1 cellular context compared by ENCODE assay signal in genomic region chr19:18100710-18101109, GRCh38.
TF ChIP-seq lines count a peak whose summit lies in the region.

No MANE protein-coding gene starts in this region.

TF ChIP-seq in K562, 482 proteins besides CTCF, POLR2A, EP300 and RAD21:
- TF ChIP-seq NFYB (IDR thresholded peaks at IDR 0.05; ENCODE audit: extremely low read depth, insufficient read length) (peak; percentile 75), FUS (optimal IDR thresholded peaks at IDR 0.05; ENCODE audit: low read depth, low read length) (no peak), CCNT2 (IDR thresholded peaks at IDR 0.05; ENCODE audit: borderline replicate concordance, extremely low read depth, insufficient read length, low read depth, low read length) (no peak), NR2C1 (IDR thresholded peaks at IDR 0.05) (peak; percentile 16; the same call in 1 of the 2 replicates), NR2C1 (tag; IDR thresholded peaks at IDR 0.05) (no peak), ZNF444 (CRISPR knock-in tag; IDR thresholded peaks at IDR 0.05) (no peak), RBM25 (IDR thresholded peaks at IDR 0.05; ENCODE audit: low read depth, low read length, severe bottlenecking) (peak; percentile 35)
- TF ChIP-seq, protein P1, sequence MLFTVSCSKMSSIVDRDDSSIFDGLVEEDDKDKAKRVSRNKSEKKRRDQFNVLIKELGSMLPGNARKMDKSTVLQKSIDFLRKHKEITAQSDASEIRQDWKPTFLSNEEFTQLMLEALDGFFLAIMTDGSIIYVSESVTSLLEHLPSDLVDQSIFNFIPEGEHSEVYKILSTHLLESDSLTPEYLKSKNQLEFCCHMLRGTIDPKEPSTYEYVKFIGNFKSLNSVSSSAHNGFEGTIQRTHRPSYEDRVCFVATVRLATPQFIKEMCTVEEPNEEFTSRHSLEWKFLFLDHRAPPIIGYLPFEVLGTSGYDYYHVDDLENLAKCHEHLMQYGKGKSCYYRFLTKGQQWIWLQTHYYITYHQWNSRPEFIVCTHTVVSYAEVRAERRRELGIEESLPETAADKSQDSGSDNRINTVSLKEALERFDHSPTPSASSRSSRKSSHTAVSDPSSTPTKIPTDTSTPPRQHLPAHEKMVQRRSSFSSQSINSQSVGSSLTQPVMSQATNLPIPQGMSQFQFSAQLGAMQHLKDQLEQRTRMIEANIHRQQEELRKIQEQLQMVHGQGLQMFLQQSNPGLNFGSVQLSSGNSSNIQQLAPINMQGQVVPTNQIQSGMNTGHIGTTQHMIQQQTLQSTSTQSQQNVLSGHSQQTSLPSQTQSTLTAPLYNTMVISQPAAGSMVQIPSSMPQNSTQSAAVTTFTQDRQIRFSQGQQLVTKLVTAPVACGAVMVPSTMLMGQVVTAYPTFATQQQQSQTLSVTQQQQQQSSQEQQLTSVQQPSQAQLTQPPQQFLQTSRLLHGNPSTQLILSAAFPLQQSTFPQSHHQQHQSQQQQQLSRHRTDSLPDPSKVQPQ (CRISPR knock-in tag; IDR thresholded peaks at IDR 0.05; ENCODE audit: borderline replicate concordance): no peak
